ENCODE assay signal across 12 cellular contexts in genomic region chr12:120079352-120080042, GRCh38. TPM values are rescaled to one million over a fixed set of nuclear protein-coding genes. Genes with fewer than 3 reads are reported as not detected.
DNase-seq lines count a peak whose midpoint lies in the region; ATAC-seq and TF ChIP-seq lines count a peak whose summit lies in the region.
"Had no signal": no experiment of that assay in that cellular context is flagged by ENCODE, and none has a peak within 500 bp of the region (broad histone marks: within the 10 kb centered on the region; RNA-seq: fewer than 3 reads in every experiment).

No MANE protein-coding gene starts in this region.

- POLR2A ChIA-PET in T-cell (lab: Charles Lee), result interaction anchor here in 1 of 2 donors (0.6 kb wide), 1 partner anchor 72 kb away, joined by 6 read pairs; no protein-coding TSS in a partner anchor

- H2AFZ ChIP-seq in hepatocyte, result no peak overlapping the region

- 43% methylated on average over 7 of the region's 7 CpGs for WGBS in hepatocyte (ENCODE audit: low lambda C conversion rate, missing lambda C conversion rate)

- peak; percentile 17 for ATAC-seq in left ventricle myocardium superior
- ATAC-seq in T-cell (replicated peaks in 1 of 4), result peak in 1 of 4 experiments; percentile 9
- ATAC-seq in upper lobe of right lung, result no peak
- no peak for ATAC-seq in HG03139 (IDR thresholded peaks at IDR 0.05; ENCODE audit: unreplicated experiment)

- peak overlapping the region; percentile 65 to 83 for H3K27ac Mint-ChIP-seq in T-cell
- no peak overlapping the region for H3K27ac Mint-ChIP-seq in nephron progenitor cell

- H3K27me3 Mint-ChIP-seq in T-cell (no peaks in the 10 kb centered on the region), nephron progenitor cell (ENCODE audit: low read depth, poor library complexity) (no peaks in the 10 kb centered on the region)

- H3K9me3 ChIP-seq in right atrium auricular region (no peaks in the 10 kb centered on the region), hepatocyte (ENCODE audit: low read depth) (no peaks in the 10 kb centered on the region), upper lobe of right lung (no peaks in the 10 kb centered on the region)
- H3K9me3 ChIP-seq: BE2C, sigmoid colon, upper lobe of left lung had no signal

- H3K27me3 ChIP-seq in right atrium auricular region (no peaks in the 10 kb centered on the region), hepatocyte (no peaks in the 10 kb centered on the region), upper lobe of right lung (no peaks in the 10 kb centered on the region)
- H3K27me3 ChIP-seq: BE2C, sigmoid colon, upper lobe of left lung had no signal

- intact Hi-C loops in left ventricle myocardium superior (cut with micrococcal nuclease), result no loop called here
- intact Hi-C loops in upper lobe of right lung (cut with DNase I), result no loop called here

- H3K4me1 ChIP-seq in right atrium auricular region (no peaks in the 10 kb centered on the region), hepatocyte (ENCODE audit: insufficient read depth) (peaks cover 11% of the 10 kb centered on the region), upper lobe of right lung (no peaks in the 10 kb centered on the region)
- H3K4me1 ChIP-seq: BE2C, sigmoid colon had no signal

- no peaks in the 10 kb centered on the region for H3K9me3 Mint-ChIP-seq in T-cell
- no peaks in the 10 kb centered on the region for H3K9me3 Mint-ChIP-seq in nephron progenitor cell

- no peaks in the 10 kb centered on the region for H4K20me1 ChIP-seq in hepatocyte (ENCODE audit: insufficient read depth, poor library complexity, severe bottlenecking)

- H3K4me3 ChIP-seq in right atrium auricular region, result no peak overlapping the region
- no peak overlapping the region for H3K4me3 ChIP-seq in hepatocyte
- H3K4me3 ChIP-seq in upper lobe of right lung, result no peak overlapping the region
- H3K4me3 ChIP-seq: sigmoid colon, upper lobe of left lung had no signal

- TF ChIP-seq CTCF in right atrium auricular region (IDR thresholded peaks at IDR 0.05) (no peak), hepatocyte (IDR thresholded peaks at IDR 0.05; ENCODE audit: poor library complexity) (no peak), upper lobe of right lung (IDR thresholded peaks at IDR 0.05) (no peak), nephron progenitor cell (IDR thresholded peaks at IDR 0.05) (no peak)

- no peaks in the 10 kb centered on the region for H3K79me2 ChIP-seq in hepatocyte

- no peaks in the 10 kb centered on the region for H3K9me2 ChIP-seq in hepatocyte (replicated peaks; ENCODE audit: insufficient read depth)

- DNase-seq in left ventricle myocardium superior, result no peak
- DNase-seq in right atrium auricular region (ENCODE audit: low spot score), result no peak
- no peak for DNase-seq in T-cell
- no peak for DNase-seq in hepatocyte (ENCODE audit: low spot score)
- peak; percentile 34 for DNase-seq in upper lobe of right lung
- DNase-seq in nephron progenitor cell, result no peak
- no peak for DNase-seq in NCI-H82 (lab: John Stamatoyannopoulos, UW)
- DNase-seq: BE2C, NCI-H524, sigmoid colon, upper lobe of left lung had no signal

- CTCF ChIA-PET in T-cell (lab: Charles Lee), result no interaction called here

- H3K27ac ChIP-seq in right atrium auricular region, result no peak overlapping the region
- H3K27ac ChIP-seq in hepatocyte, result peak overlapping the region; percentile 17
- H3K27ac ChIP-seq in upper lobe of right lung, result no peak overlapping the region
- H3K27ac ChIP-seq: sigmoid colon had no signal

- H3K4me3 Mint-ChIP-seq in T-cell (peak overlapping the region in 1 of 3 donors; percentile 31), nephron progenitor cell (no peak overlapping the region)

- H3K4me1 Mint-ChIP-seq in T-cell, result peaks cover 22 to 36% (median 28%) of the 10 kb centered on the region in 3 donors
- H3K4me1 Mint-ChIP-seq in nephron progenitor cell, result peaks cover 30% of the 10 kb centered on the region

- H3K36me3 Mint-ChIP-seq in T-cell (peaks cover 60% of the 10 kb centered on the region), nephron progenitor cell (ENCODE audit: low read depth) (no peaks in the 10 kb centered on the region)

- H3K4me2 ChIP-seq in hepatocyte, result no peak overlapping the region

- H3K36me3 ChIP-seq in right atrium auricular region, result no peaks in the 10 kb centered on the region
- no peaks in the 10 kb centered on the region for H3K36me3 ChIP-seq in hepatocyte (replicated peaks; ENCODE audit: insufficient read depth, low read depth)
- no peaks in the 10 kb centered on the region for H3K36me3 ChIP-seq in upper lobe of right lung
- H3K36me3 ChIP-seq: BE2C, sigmoid colon, upper lobe of left lung had no signal

RNA-seq across cellular contexts. Expression of gene RAB35, which starts 37.1 kb away (rescaled TPM):
- 24.0 TPM for total RNA-seq in left ventricle myocardium superior
- 10 to 100 TPM; 13.4 to 17.6 TPM for total RNA-seq in right atrium auricular region
- 10 to 100 TPM; 34.0 to 76.5 (median 60.6) TPM for total RNA-seq in T-cell
- total RNA-seq in hepatocyte, result 22.0 and 22.6 TPM in 2 replicates
- 24.0 and 26.0 TPM in 2 replicates for polyA plus RNA-seq in hepatocyte
- 58.7 TPM for total RNA-seq in upper lobe of right lung
